In genomic region chr20:44073675-44074071, GRCh38 we compare ENCODE assay signal across 1 cellular context.
TF ChIP-seq lines count a peak whose summit lies in the region.

No MANE protein-coding gene starts in this region.

TF ChIP-seq in GM23338, 12 proteins besides CTCF, POLR2A, EP300 and RAD21 (continued from another document):
- TF ChIP-seq ZNF462 (CRISPR knock-in tag; IDR thresholded peaks at IDR 0.05) (no peak), NANOG (IDR thresholded peaks at IDR 0.05; ENCODE audit: borderline replicate concordance) (no peak)
